In the genomic region with DNA sequence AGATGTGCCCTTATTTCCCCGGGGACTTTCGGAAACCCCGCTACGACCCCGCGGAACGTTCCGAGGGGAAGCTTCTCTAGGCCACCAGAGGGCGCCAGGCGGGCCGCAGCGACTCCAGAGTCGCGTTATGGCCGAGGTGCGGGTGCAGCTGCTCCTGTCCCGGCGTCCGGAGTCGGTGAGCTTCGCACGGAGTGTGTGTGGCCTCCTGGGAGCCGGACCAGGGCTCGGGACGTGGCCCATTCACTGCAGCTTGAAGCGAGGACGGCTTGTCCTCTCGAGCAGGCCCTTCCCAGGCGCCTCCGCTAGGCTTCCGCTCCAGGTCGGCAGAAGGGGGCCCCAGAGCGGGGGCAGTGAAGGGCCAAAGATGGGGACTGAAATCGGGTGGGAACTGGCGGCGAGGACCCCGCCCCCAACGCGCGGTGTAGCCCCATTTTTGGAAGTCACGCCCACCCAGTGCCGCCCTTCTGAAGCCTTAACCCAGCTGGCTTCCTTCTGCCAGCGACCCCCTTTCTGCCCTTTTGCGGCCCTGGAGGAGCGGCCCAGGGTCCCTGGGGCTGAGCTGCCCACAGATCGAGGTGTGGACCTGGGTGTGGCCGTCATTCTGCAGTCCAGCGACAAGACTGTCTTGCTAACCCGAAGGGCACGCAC, we compare ENCODE assay signal across 1 cellular context.
TF ChIP-seq lines count a peak whose summit lies in the region.

A gene with protein sequence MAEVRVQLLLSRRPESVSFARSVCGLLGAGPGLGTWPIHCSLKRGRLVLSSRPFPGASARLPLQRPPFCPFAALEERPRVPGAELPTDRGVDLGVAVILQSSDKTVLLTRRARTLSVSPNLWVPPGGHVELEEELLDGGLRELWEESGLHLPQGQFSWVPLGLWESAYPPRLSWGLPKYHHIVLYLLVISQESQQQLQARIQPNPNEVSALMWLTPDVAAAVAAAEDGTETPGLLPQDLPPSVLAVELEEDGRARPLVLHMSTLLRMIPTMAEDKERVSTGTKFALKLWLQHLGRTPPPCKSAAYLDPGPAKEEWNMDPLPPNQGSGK (plus strand): TSS at position 117 of the 648 bp plus-strand sequence. CDS start 11 bp downstream, at position 128.

TF ChIP-seq in HEK293, 187 proteins besides CTCF, POLR2A, EP300 and RAD21 (continued from another document and continues in another):
- TF ChIP-seq, protein P1, sequence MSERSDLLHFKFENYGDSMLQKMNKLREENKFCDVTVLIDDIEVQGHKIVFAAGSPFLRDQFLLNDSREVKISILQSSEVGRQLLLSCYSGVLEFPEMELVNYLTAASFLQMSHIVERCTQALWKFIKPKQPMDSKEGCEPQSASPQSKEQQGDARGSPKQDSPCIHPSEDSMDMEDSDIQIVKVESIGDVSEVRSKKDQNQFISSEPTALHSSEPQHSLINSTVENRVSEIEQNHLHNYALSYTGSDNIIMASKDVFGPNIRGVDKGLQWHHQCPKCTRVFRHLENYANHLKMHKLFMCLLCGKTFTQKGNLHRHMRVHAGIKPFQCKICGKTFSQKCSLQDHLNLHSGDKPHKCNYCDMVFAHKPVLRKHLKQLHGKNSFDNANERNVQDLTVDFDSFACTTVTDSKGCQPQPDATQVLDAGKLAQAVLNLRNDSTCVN (tag by site-specific recombination; optimal IDR thresholded peaks at IDR 0.05) = peak; percentile 45
- TF ChIP-seq ZNF121 (tag by site-specific recombination; IDR thresholded peaks at IDR 0.05) (peak; percentile 87), KLF1 (tag by site-specific recombination; IDR thresholded peaks at IDR 0.05) (peak; percentile 47), ZNF626 (tag by site-specific recombination; IDR thresholded peaks at IDR 0.05) (no peak), KLF8 (tag by site-specific recombination; IDR thresholded peaks at IDR 0.05) (peak; percentile 27; the same call in 1 of the 2 replicates), SP3 (tag by site-specific recombination; IDR thresholded peaks at IDR 0.05) (peak; percentile 64; the same call in 1 of the 2 replicates), ZEB2 (tag by site-specific recombination; IDR thresholded peaks at IDR 0.05) (peak; percentile 76; the same call in 1 of the 2 replicates), SCRT1 (tag by site-specific recombination; IDR thresholded peaks at IDR 0.05; ENCODE audit: borderline replicate concordance) (0 out of 2 replicates have a peak, but pooled peaks have one; percentile 4), KLF16 (tag by site-specific recombination; IDR thresholded peaks at IDR 0.05) (peak; percentile 69; the same call in 1 of the 2 replicates), SETDB1 (IDR thresholded peaks at IDR 0.05; ENCODE audit: insufficient read length, low read length) (no peak), KLF7 (tag by site-specific recombination; IDR thresholded peaks at IDR 0.05; ENCODE audit: borderline replicate concordance) (peak; percentile 55; the same call in 1 of the 2 replicates), ZNF2 (tag by site-specific recombination; IDR thresholded peaks at IDR 0.05) (peak; percentile 61), ZNF335 (tag by site-specific recombination; conservative IDR thresholded peaks at IDR 0.05) (peak; percentile 94), ZFP37 (tag by site-specific recombination; IDR thresholded peaks at IDR 0.05) (peak; percentile 87), ZNF561 (tag by site-specific recombination; IDR thresholded peaks at IDR 0.05; ENCODE audit: borderline replicate concordance) (peak; percentile 88), KLF10 (tag by site-specific recombination; IDR thresholded peaks at IDR 0.05) (no peak), ZBTB17 (tag by site-specific recombination; IDR thresholded peaks at IDR 0.05) (peak; percentile 59; the same call in 1 of the 2 replicates), ZNF629 (tag by site-specific recombination; IDR thresholded peaks at IDR 0.05) (0 out of 2 replicates have a peak, but pooled peaks have one; percentile 22), ZNF155 (tag by site-specific recombination; IDR thresholded peaks at IDR 0.05) (no peak), SP7 (tag by site-specific recombination; IDR thresholded peaks at IDR 0.05) (peak; percentile 47), OSR2 (tag by site-specific recombination; IDR thresholded peaks at IDR 0.05) (no peak), TRIM28 (IDR thresholded peaks at IDR 0.05; ENCODE audit: borderline replicate concordance, low read length) (peak; percentile 41; the same call in 1 of the 2 replicates), GFI1B (tag by site-specific recombination; IDR thresholded peaks at IDR 0.05) (no peak)
- TF ChIP-seq, protein P2, sequence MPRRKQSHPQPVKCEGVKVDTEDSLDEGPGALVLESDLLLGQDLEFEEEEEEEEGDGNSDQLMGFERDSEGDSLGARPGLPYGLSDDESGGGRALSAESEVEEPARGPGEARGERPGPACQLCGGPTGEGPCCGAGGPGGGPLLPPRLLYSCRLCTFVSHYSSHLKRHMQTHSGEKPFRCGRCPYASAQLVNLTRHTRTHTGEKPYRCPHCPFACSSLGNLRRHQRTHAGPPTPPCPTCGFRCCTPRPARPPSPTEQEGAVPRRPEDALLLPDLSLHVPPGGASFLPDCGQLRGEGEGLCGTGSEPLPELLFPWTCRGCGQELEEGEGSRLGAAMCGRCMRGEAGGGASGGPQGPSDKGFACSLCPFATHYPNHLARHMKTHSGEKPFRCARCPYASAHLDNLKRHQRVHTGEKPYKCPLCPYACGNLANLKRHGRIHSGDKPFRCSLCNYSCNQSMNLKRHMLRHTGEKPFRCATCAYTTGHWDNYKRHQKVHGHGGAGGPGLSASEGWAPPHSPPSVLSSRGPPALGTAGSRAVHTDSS (tag by site-specific recombination; IDR thresholded peaks at IDR 0.05) = 0 out of 2 replicates have a peak, but pooled peaks have one; percentile 6
- TF ChIP-seq, protein P3, sequence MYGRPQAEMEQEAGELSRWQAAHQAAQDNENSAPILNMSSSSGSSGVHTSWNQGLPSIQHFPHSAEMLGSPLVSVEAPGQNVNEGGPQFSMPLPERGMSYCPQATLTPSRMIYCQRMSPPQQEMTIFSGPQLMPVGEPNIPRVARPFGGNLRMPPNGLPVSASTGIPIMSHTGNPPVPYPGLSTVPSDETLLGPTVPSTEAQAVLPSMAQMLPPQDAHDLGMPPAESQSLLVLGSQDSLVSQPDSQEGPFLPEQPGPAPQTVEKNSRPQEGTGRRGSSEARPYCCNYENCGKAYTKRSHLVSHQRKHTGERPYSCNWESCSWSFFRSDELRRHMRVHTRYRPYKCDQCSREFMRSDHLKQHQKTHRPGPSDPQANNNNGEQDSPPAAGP (tag by site-specific recombination; IDR thresholded peaks at IDR 0.05) = 0 out of 2 replicates have a peak, but pooled peaks have one; percentile 26
- TF ChIP-seq, protein P4, sequence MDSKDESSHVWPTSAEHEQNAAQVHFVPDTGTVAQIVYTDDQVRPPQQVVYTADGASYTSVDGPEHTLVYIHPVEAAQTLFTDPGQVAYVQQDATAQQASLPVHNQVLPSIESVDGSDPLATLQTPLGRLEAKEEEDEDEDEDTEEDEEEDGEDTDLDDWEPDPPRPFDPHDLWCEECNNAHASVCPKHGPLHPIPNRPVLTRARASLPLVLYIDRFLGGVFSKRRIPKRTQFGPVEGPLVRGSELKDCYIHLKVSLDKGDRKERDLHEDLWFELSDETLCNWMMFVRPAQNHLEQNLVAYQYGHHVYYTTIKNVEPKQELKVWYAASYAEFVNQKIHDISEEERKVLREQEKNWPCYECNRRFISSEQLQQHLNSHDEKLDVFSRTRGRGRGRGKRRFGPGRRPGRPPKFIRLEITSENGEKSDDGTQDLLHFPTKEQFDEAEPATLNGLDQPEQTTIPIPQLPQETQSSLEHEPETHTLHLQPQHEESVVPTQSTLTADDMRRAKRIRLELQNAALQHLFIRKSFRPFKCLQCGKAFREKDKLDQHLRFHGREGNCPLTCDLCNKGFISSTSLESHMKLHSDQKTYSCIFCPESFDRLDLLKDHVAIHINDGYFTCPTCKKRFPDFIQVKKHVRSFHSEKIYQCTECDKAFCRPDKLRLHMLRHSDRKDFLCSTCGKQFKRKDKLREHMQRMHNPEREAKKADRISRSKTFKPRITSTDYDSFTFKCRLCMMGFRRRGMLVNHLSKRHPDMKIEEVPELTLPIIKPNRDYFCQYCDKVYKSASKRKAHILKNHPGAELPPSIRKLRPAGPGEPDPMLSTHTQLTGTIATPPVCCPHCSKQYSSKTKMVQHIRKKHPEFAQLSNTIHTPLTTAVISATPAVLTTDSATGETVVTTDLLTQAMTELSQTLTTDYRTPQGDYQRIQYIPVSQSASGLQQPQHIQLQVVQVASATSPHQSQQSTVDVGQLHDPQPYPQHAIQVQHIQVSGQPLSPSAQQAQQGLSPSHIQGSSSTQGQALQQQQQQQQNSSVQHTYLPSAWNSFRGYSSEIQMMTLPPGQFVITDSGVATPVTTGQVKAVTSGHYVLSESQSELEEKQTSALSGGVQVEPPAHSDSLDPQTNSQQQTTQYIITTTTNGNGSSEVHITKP (tag by site-specific recombination; IDR thresholded peaks at IDR 0.05) = 0 out of 2 replicates have a peak, but pooled peaks have one; percentile 21
- TF ChIP-seq, protein P5, sequence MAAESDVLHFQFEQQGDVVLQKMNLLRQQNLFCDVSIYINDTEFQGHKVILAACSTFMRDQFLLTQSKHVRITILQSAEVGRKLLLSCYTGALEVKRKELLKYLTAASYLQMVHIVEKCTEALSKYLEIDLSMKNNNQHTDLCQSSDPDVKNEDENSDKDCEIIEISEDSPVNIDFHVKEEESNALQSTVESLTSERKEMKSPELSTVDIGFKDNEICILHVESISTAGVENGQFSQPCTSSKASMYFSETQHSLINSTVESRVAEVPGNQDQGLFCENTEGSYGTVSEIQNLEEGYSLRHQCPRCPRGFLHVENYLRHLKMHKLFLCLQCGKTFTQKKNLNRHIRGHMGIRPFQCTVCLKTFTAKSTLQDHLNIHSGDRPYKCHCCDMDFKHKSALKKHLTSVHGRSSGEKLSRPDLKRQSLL (tag by site-specific recombination; IDR thresholded peaks at IDR 0.05) = 0 out of 2 replicates have a peak, but pooled peaks have one; percentile 34
- TF ChIP-seq, protein P6, sequence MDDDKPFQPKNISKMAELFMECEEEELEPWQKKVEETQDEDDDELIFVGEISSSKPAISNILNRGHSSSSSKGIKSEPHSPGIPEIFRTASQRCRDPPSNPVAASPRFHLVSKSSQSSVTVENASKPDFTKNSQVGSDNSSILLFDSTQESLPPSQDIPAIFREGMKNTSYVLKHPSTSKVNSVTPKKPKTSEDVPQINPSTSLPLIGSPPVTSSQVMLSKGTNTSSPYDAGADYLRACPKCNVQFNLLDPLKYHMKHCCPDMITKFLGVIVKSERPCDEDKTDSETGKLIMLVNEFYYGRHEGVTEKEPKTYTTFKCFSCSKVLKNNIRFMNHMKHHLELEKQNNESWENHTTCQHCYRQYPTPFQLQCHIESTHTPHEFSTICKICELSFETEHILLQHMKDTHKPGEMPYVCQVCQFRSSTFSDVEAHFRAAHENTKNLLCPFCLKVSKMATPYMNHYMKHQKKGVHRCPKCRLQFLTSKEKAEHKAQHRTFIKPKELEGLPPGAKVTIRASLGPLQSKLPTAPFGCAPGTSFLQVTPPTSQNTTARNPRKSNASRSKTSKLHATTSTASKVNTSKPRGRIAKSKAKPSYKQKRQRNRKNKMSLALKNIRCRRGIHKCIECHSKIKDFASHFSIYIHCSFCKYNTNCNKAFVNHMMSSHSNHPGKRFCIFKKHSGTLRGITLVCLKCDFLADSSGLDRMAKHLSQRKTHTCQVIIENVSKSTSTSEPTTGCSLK (tag by site-specific recombination; IDR thresholded peaks at IDR 0.05) = no peak
- TF ChIP-seq, protein P7, sequence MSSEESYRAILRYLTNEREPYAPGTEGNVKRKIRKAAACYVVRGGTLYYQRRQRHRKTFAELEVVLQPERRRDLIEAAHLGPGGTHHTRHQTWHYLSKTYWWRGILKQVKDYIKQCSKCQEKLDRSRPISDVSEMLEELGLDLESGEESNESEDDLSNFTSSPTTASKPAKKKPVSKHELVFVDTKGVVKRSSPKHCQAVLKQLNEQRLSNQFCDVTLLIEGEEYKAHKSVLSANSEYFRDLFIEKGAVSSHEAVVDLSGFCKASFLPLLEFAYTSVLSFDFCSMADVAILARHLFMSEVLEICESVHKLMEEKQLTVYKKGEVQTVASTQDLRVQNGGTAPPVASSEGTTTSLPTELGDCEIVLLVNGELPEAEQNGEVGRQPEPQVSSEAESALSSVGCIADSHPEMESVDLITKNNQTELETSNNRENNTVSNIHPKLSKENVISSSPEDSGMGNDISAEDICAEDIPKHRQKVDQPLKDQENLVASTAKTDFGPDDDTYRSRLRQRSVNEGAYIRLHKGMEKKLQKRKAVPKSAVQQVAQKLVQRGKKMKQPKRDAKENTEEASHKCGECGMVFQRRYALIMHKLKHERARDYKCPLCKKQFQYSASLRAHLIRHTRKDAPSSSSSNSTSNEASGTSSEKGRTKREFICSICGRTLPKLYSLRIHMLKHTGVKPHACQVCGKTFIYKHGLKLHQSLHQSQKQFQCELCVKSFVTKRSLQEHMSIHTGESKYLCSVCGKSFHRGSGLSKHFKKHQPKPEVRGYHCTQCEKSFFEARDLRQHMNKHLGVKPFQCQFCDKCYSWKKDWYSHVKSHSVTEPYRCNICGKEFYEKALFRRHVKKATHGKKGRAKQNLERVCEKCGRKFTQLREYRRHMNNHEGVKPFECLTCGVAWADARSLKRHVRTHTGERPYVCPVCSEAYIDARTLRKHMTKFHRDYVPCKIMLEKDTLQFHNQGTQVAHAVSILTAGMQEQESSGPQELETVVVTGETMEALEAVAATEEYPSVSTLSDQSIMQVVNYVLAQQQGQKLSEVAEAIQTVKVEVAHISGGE (tag by site-specific recombination; conservative IDR thresholded peaks at IDR 0.05; ENCODE audit: low read depth) = peak; percentile 90
- TF ChIP-seq, protein P8, sequence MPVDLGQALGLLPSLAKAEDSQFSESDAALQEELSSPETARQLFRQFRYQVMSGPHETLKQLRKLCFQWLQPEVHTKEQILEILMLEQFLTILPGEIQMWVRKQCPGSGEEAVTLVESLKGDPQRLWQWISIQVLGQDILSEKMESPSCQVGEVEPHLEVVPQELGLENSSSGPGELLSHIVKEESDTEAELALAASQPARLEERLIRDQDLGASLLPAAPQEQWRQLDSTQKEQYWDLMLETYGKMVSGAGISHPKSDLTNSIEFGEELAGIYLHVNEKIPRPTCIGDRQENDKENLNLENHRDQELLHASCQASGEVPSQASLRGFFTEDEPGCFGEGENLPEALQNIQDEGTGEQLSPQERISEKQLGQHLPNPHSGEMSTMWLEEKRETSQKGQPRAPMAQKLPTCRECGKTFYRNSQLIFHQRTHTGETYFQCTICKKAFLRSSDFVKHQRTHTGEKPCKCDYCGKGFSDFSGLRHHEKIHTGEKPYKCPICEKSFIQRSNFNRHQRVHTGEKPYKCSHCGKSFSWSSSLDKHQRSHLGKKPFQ (tag by site-specific recombination; IDR thresholded peaks at IDR 0.05) = peak; percentile 96
- TF ChIP-seq, protein P9, sequence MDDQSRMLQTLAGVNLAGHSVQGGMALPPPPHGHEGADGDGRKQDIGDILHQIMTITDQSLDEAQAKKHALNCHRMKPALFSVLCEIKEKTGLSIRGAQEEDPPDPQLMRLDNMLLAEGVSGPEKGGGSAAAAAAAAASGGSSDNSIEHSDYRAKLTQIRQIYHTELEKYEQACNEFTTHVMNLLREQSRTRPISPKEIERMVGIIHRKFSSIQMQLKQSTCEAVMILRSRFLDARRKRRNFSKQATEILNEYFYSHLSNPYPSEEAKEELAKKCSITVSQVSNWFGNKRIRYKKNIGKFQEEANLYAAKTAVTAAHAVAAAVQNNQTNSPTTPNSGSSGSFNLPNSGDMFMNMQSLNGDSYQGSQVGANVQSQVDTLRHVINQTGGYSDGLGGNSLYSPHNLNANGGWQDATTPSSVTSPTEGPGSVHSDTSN (CRISPR knock-in tag; IDR thresholded peaks at IDR 0.05) = no peak
